ENCODE assay signal across 35 cellular contexts in genomic region chr6:122904166-122904565, GRCh38.
"Had no signal": no experiment of that assay in that cellular context is flagged by ENCODE, and none has a peak within 500 bp of the region (broad histone marks: within the 10 kb centered on the region; RNA-seq: fewer than 3 reads in every experiment).

No MANE protein-coding gene starts in this region.

- H3K4me1 ChIP-seq: adrenal gland, body of pancreas, breast epithelium had no signal

- H3K4me3 Mint-ChIP-seq: activated B cell treated with CpG ODN at 0.5 μM for 24 hours; activated CD4-positive, alpha-beta memory T cell treated with anti-CD3 and anti-CD28 coated beads for 36 hours; activated CD4-positive, alpha-beta T cell treated with anti-CD3 and anti-CD28 coated beads, Interleukin-2, amount 10 ng/mL, durations not matched to agents 24 days and 14 days; activated CD8-positive, alpha-beta T cell treated with anti-CD3 and anti-CD28 coated beads for 36 hours; activated naive CD4-positive, alpha-beta T cell treated with anti-CD3 and anti-CD28 coated beads for 36 hours; activated naive CD8-positive, alpha-beta T cell treated with anti-CD3 and anti-CD28 coated beads for 36 hours; activated T-cell treated with anti-CD3 and anti-CD28 coated beads, Interleukin-2, amount 50 U/mL, for 4 hours; activated T-cell treated with anti-CD3 and anti-CD28 coated beads, Interleukin-2, amount 50 U/mL, for 72 hours; activated T-helper 1 cell treated with anti-CD3 and anti-CD28 coated beads, Interleukin-12 subunit alpha, Interleukin-12 subunit beta, Interleukin-2, Interleukin-4 antibody, amounts not matched to agents 30 ng/mL and 10 ng/mL and 1 ng/mL, durations not matched to agents 14 hours and 24 hours and 36 hours; activated T-helper 17 cell treated with anti-CD3 and anti-CD28 coated beads, Interleukin-2, amount 50 U/mL, for 72 hours; T-helper 2 cell treated with Interferon-gamma antibody and Interleukin-4, amounts not matched to agents 5 μg/mL and 100 μg/mL, for 36 hours had no signal

- H3K36me3 ChIP-seq: adrenal gland, brain microvascular endothelial cell, breast epithelium had no signal

- H3K36me3 Mint-ChIP-seq: activated CD4-positive, alpha-beta memory T cell treated with anti-CD3 and anti-CD28 coated beads for 36 hours; activated naive CD4-positive, alpha-beta T cell treated with anti-CD3 and anti-CD28 coated beads, Interleukin-2, amount 50 U/mL, for 72 hours; activated naive CD8-positive, alpha-beta T cell treated with anti-CD3 and anti-CD28 coated beads for 36 hours had no signal

- H3K27me3 ChIP-seq: adrenal gland, body of pancreas, brain microvascular endothelial cell, breast epithelium had no signal

- H3K27ac ChIP-seq: adrenal gland, body of pancreas, brain microvascular endothelial cell, breast epithelium, VCaP had no signal

- H3K4me1 Mint-ChIP-seq: activated B cell treated with CpG ODN at 0.5 μM for 24 hours; activated CD4-positive, alpha-beta T cell treated with anti-CD3 and anti-CD28 coated beads, Interleukin-2, amount 10 ng/mL, durations not matched to agents 24 days and 14 days; activated naive CD8-positive, alpha-beta T cell treated with anti-CD3 and anti-CD28 coated beads for 36 hours; activated T-helper 17 cell treated with anti-CD3 and anti-CD28 coated beads, Interleukin-2, amount 50 U/mL, for 72 hours had no signal

- DNase-seq: activated B cell treated with CpG ODN at 0.5 μM for 24 hours; activated CD4-positive, alpha-beta memory T cell treated with anti-CD3 and anti-CD28 coated beads for 36 hours; activated CD4-positive, alpha-beta T cell treated with anti-CD3 and anti-CD28 coated beads for 4 hours; activated CD4-positive, alpha-beta T cell treated with anti-CD3 and anti-CD28 coated beads, Interleukin-2, amount 10 ng/mL, durations not matched to agents 24 days and 14 days; activated CD4-positive, alpha-beta T cell treated with anti-CD3 and anti-CD28 coated beads, Interleukin-2, amount 50 U/mL, for 1 hour; activated CD4-positive, alpha-beta T cell treated with anti-CD3 and anti-CD28 coated beads, Interleukin-2, amount 50 U/mL, for 4 hours; activated CD4-positive, CD25-positive, alpha-beta regulatory T cell treated with anti-CD3 and anti-CD28 coated beads, Interleukin-2, amount 50 U/mL, for 72 hours; activated CD8-positive, alpha-beta memory T cell treated with anti-CD3 and anti-CD28 coated beads, Interleukin-2, amount 50 U/mL, for 4 hours; activated CD8-positive, alpha-beta T cell treated with anti-CD3 and anti-CD28 coated beads for 36 hours; activated effector memory CD4-positive, alpha-beta T cell treated with anti-CD3 and anti-CD28 coated beads, Interleukin-2, amount 50 U/mL, for 16 hours; activated gamma-delta T cell treated with Interleukin-2 at 50 U/mL for 16 hours; activated naive CD4-positive, alpha-beta T cell; activated naive CD4-positive, alpha-beta T cell treated with anti-CD3 and anti-CD28 coated beads for 36 hours; activated naive CD4-positive, alpha-beta T cell treated with anti-CD3 and anti-CD28 coated beads, Interleukin-2, amount 50 U/mL, for 16 hours; activated naive CD8-positive, alpha-beta T cell treated with anti-CD3 and anti-CD28 coated beads for 36 hours; activated T-cell treated with anti-CD3 and anti-CD28 coated beads for 4 hours; activated T-cell treated with anti-CD3 and anti-CD28 coated beads, Interleukin-2, amount 50 U/mL, for 1 hour; activated T-cell treated with anti-CD3 and anti-CD28 coated beads, Interleukin-2, amount 50 U/mL, for 4 hours; activated T-cell treated with anti-CD3 and anti-CD28 coated beads, Interleukin-2, amount 50 U/mL, for 72 hours; adrenal gland; amniotic stem cell; aorta; body of pancreas; brain microvascular endothelial cell; central memory CD4-positive, alpha-beta T cell; T-helper 2 cell; T-helper 9 cell had no signal

- H3K27ac Mint-ChIP-seq: activated B cell treated with CpG ODN at 0.5 μM for 24 hours; activated CD4-positive, alpha-beta memory T cell treated with anti-CD3 and anti-CD28 coated beads for 36 hours; activated CD4-positive, alpha-beta T cell treated with anti-CD3 and anti-CD28 coated beads, Interleukin-2, amount 10 ng/mL, durations not matched to agents 24 days and 14 days; activated CD8-positive, alpha-beta T cell treated with anti-CD3 and anti-CD28 coated beads for 36 hours; activated naive CD4-positive, alpha-beta T cell treated with anti-CD3 and anti-CD28 coated beads for 36 hours; activated naive CD4-positive, alpha-beta T cell treated with anti-CD3 and anti-CD28 coated beads, Interleukin-2, amount 50 U/mL, for 72 hours; activated naive CD8-positive, alpha-beta T cell treated with anti-CD3 and anti-CD28 coated beads for 36 hours; activated T-cell treated with anti-CD3 and anti-CD28 coated beads, Interleukin-2, amount 50 U/mL, for 72 hours; activated T-helper 1 cell treated with anti-CD3 and anti-CD28 coated beads, Interleukin-12 subunit alpha, Interleukin-12 subunit beta, Interleukin-2, Interleukin-4 antibody, amounts not matched to agents 30 ng/mL and 10 ng/mL and 1 ng/mL, durations not matched to agents 14 hours and 24 hours and 36 hours; activated T-helper 17 cell treated with anti-CD3 and anti-CD28 coated beads, Interleukin-2, amount 50 U/mL, for 72 hours; T-helper 2 cell treated with Interferon-gamma antibody and Interleukin-4, amounts not matched to agents 5 μg/mL and 100 μg/mL, for 36 hours had no signal

- H3K9me3 ChIP-seq: adrenal gland, body of pancreas, breast epithelium had no signal

- H3K27me3 Mint-ChIP-seq: activated B cell treated with CpG ODN at 0.5 μM for 24 hours; activated CD4-positive, alpha-beta memory T cell treated with anti-CD3 and anti-CD28 coated beads for 36 hours; activated CD4-positive, alpha-beta T cell treated with anti-CD3 and anti-CD28 coated beads, Interleukin-2, amount 10 ng/mL, durations not matched to agents 24 days and 14 days; activated CD8-positive, alpha-beta T cell treated with anti-CD3 and anti-CD28 coated beads for 36 hours; activated naive CD8-positive, alpha-beta T cell treated with anti-CD3 and anti-CD28 coated beads for 36 hours had no signal

- H3K9me3 Mint-ChIP-seq: activated B cell treated with CpG ODN at 0.5 μM for 24 hours; activated CD4-positive, alpha-beta memory T cell treated with anti-CD3 and anti-CD28 coated beads for 36 hours; activated CD4-positive, alpha-beta T cell treated with anti-CD3 and anti-CD28 coated beads, Interleukin-2, amount 10 ng/mL, durations not matched to agents 24 days and 14 days; activated CD8-positive, alpha-beta T cell treated with anti-CD3 and anti-CD28 coated beads for 36 hours; activated naive CD4-positive, alpha-beta T cell treated with anti-CD3 and anti-CD28 coated beads for 36 hours; activated naive CD8-positive, alpha-beta T cell treated with anti-CD3 and anti-CD28 coated beads for 36 hours; activated T-helper 1 cell treated with anti-CD3 and anti-CD28 coated beads, Interleukin-12 subunit alpha, Interleukin-12 subunit beta, Interleukin-2, Interleukin-4 antibody, amounts not matched to agents 30 ng/mL and 10 ng/mL and 1 ng/mL, durations not matched to agents 14 hours and 24 hours and 36 hours; T-helper 2 cell treated with Interferon-gamma antibody and Interleukin-4, amounts not matched to agents 5 μg/mL and 100 μg/mL, for 36 hours had no signal

- FAIRE-seq: astrocyte, TTC549 had no signal

- ATAC-seq: activated CD8-positive, alpha-beta T cell treated with anti-CD3 and anti-CD28 coated beads for 36 hours; activated naive CD4-positive, alpha-beta T cell treated with anti-CD3 and anti-CD28 coated beads, Interleukin-2, amount 50 U/mL, for 72 hours; activated T-cell treated with anti-CD3 and anti-CD28 coated beads, Interleukin-2, amount 50 U/mL, for 4 hours; activated T-cell treated with anti-CD3 and anti-CD28 coated beads, Interleukin-2, amount 50 U/mL, for 72 hours; activated T-helper 17 cell treated with anti-CD3 and anti-CD28 coated beads, Interleukin-2, amount 50 U/mL, for 72 hours; body of pancreas had no signal

- H3K4me3 ChIP-seq: adrenal gland, body of pancreas, breast epithelium had no signal
